ENCODE assay signal across 15 cellular contexts in genomic region chr7:104962781-104963180, GRCh38. TPM values are rescaled to one million over a fixed set of nuclear protein-coding genes. Genes with fewer than 3 reads are reported as not detected.
DNase-seq lines count a peak whose midpoint lies in the region; ATAC-seq, FAIRE-seq and TF ChIP-seq lines count a peak whose summit lies in the region.
"Had no signal": no experiment of that assay in that cellular context is flagged by ENCODE, and none has a peak within 500 bp of the region (broad histone marks: within the 10 kb centered on the region; RNA-seq: fewer than 3 reads in every experiment).

No MANE protein-coding gene starts in this region.

- peak overlapping the region; percentile 75 for H3K27ac Mint-ChIP-seq in T-helper 1 cell treated with Interleukin-12 subunit alpha and Interleukin-12 subunit beta and Interleukin-4 antibody, amounts not matched to agents 30 μg/mL and 1 μg/mL, for 36 hours
- H3K27ac Mint-ChIP-seq in stimulated activated naive CD8-positive, alpha-beta T cell treated with anti-CD3 and anti-CD28 coated beads, Interleukin-15, Interleukin-2, amounts not matched to agents 100 ng/mL and 50 ng/mL, for 24 hours = peak overlapping the region; percentile 3

- H3K27me3 Mint-ChIP-seq in T-helper 1 cell treated with Interleukin-12 subunit alpha and Interleukin-12 subunit beta and Interleukin-4 antibody, amounts not matched to agents 30 μg/mL and 1 μg/mL, for 36 hours (ENCODE audit: low read depth) = no peaks in the 10 kb centered on the region
- H3K27me3 Mint-ChIP-seq in stimulated activated naive CD8-positive, alpha-beta T cell treated with anti-CD3 and anti-CD28 coated beads, Interleukin-15, Interleukin-2, amounts not matched to agents 100 ng/mL and 50 ng/mL, for 24 hours = no peaks in the 10 kb centered on the region

- TF ChIP-seq CTCF in endothelial cell of umbilical vein (IDR thresholded peaks at IDR 0.05; ENCODE audit: extremely low read depth in 1 of 2, insufficient read depth in 1 of 2, low read depth in 1 of 2, low read length in 2 of 2) = no peak

- FAIRE-seq in endothelial cell of umbilical vein (lab: Jason Lieb, UNC) = no peak

- peak overlapping the region; percentile 15 for H2AFZ ChIP-seq in endothelial cell of umbilical vein (ENCODE audit: low read depth, low read length)

- H3K9ac ChIP-seq in endothelial cell of umbilical vein (replicated peaks; ENCODE audit: extremely low read depth, insufficient read depth, low read length) = no peak overlapping the region

- dilution Hi-C loops in endothelial cell of umbilical vein (cut with MboI; ENCODE audit: extremely low pct_ligation_motif_present, low sequenced_read_pairs) = no loop called here

- no peaks in the 10 kb centered on the region for H4K20me1 ChIP-seq in endothelial cell of umbilical vein (replicated peaks; ENCODE audit: control insufficient read depth, extremely low read depth, insufficient read depth, low read length)

- DNase-seq in T-helper 1 cell (no peak), M059J (ENCODE audit: low read depth) (peak; percentile 67), endothelial cell of umbilical vein (ENCODE audit: low read depth, low spot score) (no peak), HAP-1 (ENCODE audit: low spot score in 2 of 2) (no peak)
- no peak for DNase-seq in activated CD4-positive, alpha-beta T cell treated with anti-CD3 and anti-CD28 coated beads for 1 hour
- DNase-seq: 8988T; activated effector memory CD4-positive, alpha-beta T cell treated with Interleukin-2 at 50 U/mL for 16 hours; NCI-H1105; NCI-H69; stimulated activated CD4-positive, alpha-beta T cell treated with anti-CD3 and anti-CD28 coated beads, Interleukin-4, amount 100 ng/mL, for 4 hours had no signal

- no peak for TF ChIP-seq POLR2A in endothelial cell of umbilical vein (IDR thresholded peaks at IDR 0.05; ENCODE audit: low read depth, low read length)

- H3K9me3 Mint-ChIP-seq in T-helper 1 cell treated with Interleukin-12 subunit alpha and Interleukin-12 subunit beta and Interleukin-4 antibody, amounts not matched to agents 30 μg/mL and 1 μg/mL, for 36 hours = no peaks in the 10 kb centered on the region
- H3K9me3 Mint-ChIP-seq in stimulated activated naive CD8-positive, alpha-beta T cell treated with anti-CD3 and anti-CD28 coated beads, Interleukin-15, Interleukin-2, amounts not matched to agents 100 ng/mL and 50 ng/mL, for 24 hours = no peaks in the 10 kb centered on the region

- intact Hi-C loops in endothelial cell of umbilical vein (cut with micrococcal nuclease) = no loop called here

- H3K36me3 Mint-ChIP-seq in T-helper 1 cell treated with Interleukin-12 subunit alpha and Interleukin-12 subunit beta and Interleukin-4 antibody, amounts not matched to agents 30 μg/mL and 1 μg/mL, for 36 hours (ENCODE audit: low read depth) = peaks cover 47% of the 10 kb centered on the region
- H3K36me3 Mint-ChIP-seq in stimulated activated naive CD8-positive, alpha-beta T cell treated with anti-CD3 and anti-CD28 coated beads, Interleukin-15, Interleukin-2, amounts not matched to agents 100 ng/mL and 50 ng/mL, for 24 hours (ENCODE audit: low read depth) = peaks cover 37% of the 10 kb centered on the region

- H3K4me1 ChIP-seq in endothelial cell of umbilical vein (ENCODE audit: control insufficient read depth, extremely low read depth, insufficient read depth, low read length) (peaks cover 28% of the 10 kb centered on the region), HAP-1 (no peaks in the 10 kb centered on the region)

- no peak for ATAC-seq in HG03439 (IDR thresholded peaks at IDR 0.05; ENCODE audit: unreplicated experiment)

- no peaks in the 10 kb centered on the region for H3K9me1 ChIP-seq in endothelial cell of umbilical vein (replicated peaks; ENCODE audit: control insufficient read depth, extremely low read depth, insufficient read depth, low read length)

- POLR2A ChIA-PET in endothelial cell of umbilical vein (lab: Charles Lee) = no interaction called here

- BruUV-seq in endothelial cell of umbilical vein (replicated peaks; lab: Mats Ljungman, UMichigan) = no TSS peak

- no peaks in the 10 kb centered on the region for H3K79me2 ChIP-seq in endothelial cell of umbilical vein (ENCODE audit: control insufficient read depth, insufficient read depth, low read length)

- H3K4me1 Mint-ChIP-seq in T-helper 1 cell treated with Interleukin-12 subunit alpha and Interleukin-12 subunit beta and Interleukin-4 antibody, amounts not matched to agents 30 μg/mL and 1 μg/mL, for 36 hours (ENCODE audit: low read depth) = peaks cover 44% of the 10 kb centered on the region
- H3K4me1 Mint-ChIP-seq in stimulated activated naive CD8-positive, alpha-beta T cell treated with anti-CD3 and anti-CD28 coated beads, Interleukin-15, Interleukin-2, amounts not matched to agents 100 ng/mL and 50 ng/mL, for 24 hours (ENCODE audit: low read depth) = peaks cover 37% of the 10 kb centered on the region

- peak overlapping the region; percentile 15 for H3K4me3 Mint-ChIP-seq in T-helper 1 cell treated with Interleukin-12 subunit alpha and Interleukin-12 subunit beta and Interleukin-4 antibody, amounts not matched to agents 30 μg/mL and 1 μg/mL, for 36 hours
- H3K4me3 Mint-ChIP-seq in stimulated activated naive CD8-positive, alpha-beta T cell treated with anti-CD3 and anti-CD28 coated beads, Interleukin-15, Interleukin-2, amounts not matched to agents 100 ng/mL and 50 ng/mL, for 24 hours = no peak overlapping the region

- no peak overlapping the region for H3K27ac ChIP-seq in endothelial cell of umbilical vein (ENCODE audit: insufficient read depth, low read depth, low read length)
- H3K27ac ChIP-seq: SJSA1, VCaP had no signal

- H3K27me3 ChIP-seq in endothelial cell of umbilical vein (ENCODE audit: control insufficient read depth in 2 of 2, insufficient read depth in 2 of 2, low read length in 2 of 2) (no peaks in the 10 kb centered on the region), HAP-1 (ENCODE audit: low read depth) (no peaks in the 10 kb centered on the region)
- H3K27me3 ChIP-seq: SJSA1 had no signal

- H3K9me3 ChIP-seq in endothelial cell of umbilical vein (replicated peaks; ENCODE audit: control insufficient read depth, insufficient read depth, low read length) (no peaks in the 10 kb centered on the region), HAP-1 (peaks cover 2% of the 10 kb centered on the region; the same call in 1 of the 2 replicates)

- no peak overlapping the region for H3K4me2 ChIP-seq in endothelial cell of umbilical vein (ENCODE audit: insufficient read depth, low read length)

- H3K36me3 ChIP-seq in endothelial cell of umbilical vein (ENCODE audit: control insufficient read depth in 2 of 2, extremely low read depth in 1 of 2, insufficient read depth in 2 of 2, low read length in 2 of 2) (no peaks in the 10 kb centered on the region), HAP-1 (replicated peaks) (no peaks in the 10 kb centered on the region)
- H3K36me3 ChIP-seq: SJSA1 had no signal

- H3K4me3 ChIP-seq in endothelial cell of umbilical vein (replicated peaks in 1 of 3; ENCODE audit: insufficient read depth in 1 of 3, low read depth in 1 of 3, low read length in 3 of 3) (no peak overlapping the region), HAP-1 (no peak overlapping the region)
- H3K4me3 ChIP-seq: SJSA1 had no signal

- CTCF ChIA-PET in endothelial cell of umbilical vein (lab: Charles Lee) = interaction anchor here (0.9 to 2.3 kb wide), 5 partner anchors 9 to 40 kb away, joined by 3 to 8 read pairs (median 5); no protein-coding TSS in a partner anchor

- in situ Hi-C loops in HAP-1 (cut with MboI; ENCODE audit: low sequenced_read_pairs) = no loop called here

TF ChIP-seq in endothelial cell of umbilical vein, 7 proteins besides CTCF, POLR2A, EP300 and RAD21:
- TF ChIP-seq FOS (IDR thresholded peaks at IDR 0.05; ENCODE audit: borderline replicate concordance, insufficient read depth, low read length) = no peak
- no peak for TF ChIP-seq GATA2 (IDR thresholded peaks at IDR 0.05; ENCODE audit: insufficient read depth, insufficient read length, low read depth, low read length)
- no peak for TF ChIP-seq EZH2 (IDR thresholded peaks at IDR 0.05; ENCODE audit: borderline replicate concordance, low read depth, low read length, severe bottlenecking)
- no peak for TF ChIP-seq POLR2AphosphoS5 (IDR thresholded peaks at IDR 0.05; ENCODE audit: insufficient read depth, low read depth, low read length)
- no peak for TF ChIP-seq MYC (IDR thresholded peaks at IDR 0.05; ENCODE audit: low read depth, low read length)
- TF ChIP-seq JUN (IDR thresholded peaks at IDR 0.05; ENCODE audit: borderline replicate concordance, insufficient read depth, insufficient read length, low read depth) = no peak
- no peak for TF ChIP-seq MAX (IDR thresholded peaks at IDR 0.05; ENCODE audit: insufficient read depth, insufficient read length)

RNA-seq across cellular contexts. Expression of gene KMT2E, which starts 51.2 kb away (rescaled TPM):
- total RNA-seq in M059J (2014; rRNA removed; shearing (Covaris generic)) = 41.5 and 43.6 TPM in 2 replicates
- 68.5 and 74.8 TPM in 2 replicates for total RNA-seq in endothelial cell of umbilical vein
- 10.1 and 19.0 TPM in 2 replicates for polyA plus RNA-seq in endothelial cell of umbilical vein
- polyA plus RNA-seq in endothelial cell of umbilical vein (2011; cell fraction: cytosol; rRNA removed) = 10.7 and 11.8 TPM in 2 replicates
- 55.5 and 66.2 TPM in 2 replicates for polyA plus RNA-seq in endothelial cell of umbilical vein (2011; cell fraction: nucleus; rRNA removed)
- polyA plus RNA-seq in endothelial cell of umbilical vein (2012) = 27.7 and 29.8 TPM in 2 replicates
- polyA minus RNA-seq in endothelial cell of umbilical vein = 92.4 and 106 TPM in 2 replicates
- 19.5 TPM for polyA minus RNA-seq in endothelial cell of umbilical vein (2011; cell fraction: cytosol; rRNA and poly(A)+ RNA removed)
- 172 and 208 TPM in 2 replicates for polyA minus RNA-seq in endothelial cell of umbilical vein (2011; cell fraction: nucleus; rRNA and poly(A)+ RNA removed)
